ENCODE assay signal across 11 cellular contexts in genomic region chr10:22544325-22545068, GRCh38.
DNase-seq lines count a peak whose midpoint lies in the region; ATAC-seq and TF ChIP-seq lines count a peak whose summit lies in the region.
"Had no signal": no experiment of that assay in that cellular context is flagged by ENCODE, and none has a peak within 500 bp of the region (broad histone marks: within the 10 kb centered on the region; RNA-seq: fewer than 3 reads in every experiment).

No MANE protein-coding gene starts in this region.

- peak overlapping the region; percentile 59 for H3K18ac ChIP-seq in neuronal stem cell (ENCODE audit: low read length)

- no peaks in the 10 kb centered on the region for H3K9me3 ChIP-seq in HEK293 (ENCODE audit: control insufficient read depth, insufficient read depth, low read depth, low read length)
- no peaks in the 10 kb centered on the region for H3K9me3 ChIP-seq in neuronal stem cell (replicated peaks in 1 of 2; ENCODE audit: control insufficient read depth in 2 of 2, insufficient read depth in 1 of 2, low read depth in 1 of 2, low read length in 2 of 2)

- peak overlapping the region; percentile 81 for H3K27ac Mint-ChIP-seq in activated T-cell treated with anti-CD3 and anti-CD28 coated beads, Interleukin-2, amount 50 U/mL, for 24 hours
- peak overlapping the region; percentile 87 for H3K27ac Mint-ChIP-seq in activated naive CD8-positive, alpha-beta T cell treated with anti-CD3 and anti-CD28 coated beads, Interleukin-2, amount 10 ng/mL, durations not matched to agents 7 days and 5 days

- no CpG with 5 or more reads among the region's 12 CpGs for WGBS in neuronal stem cell (ENCODE audit: extremely low coverage in 2 of 2, insufficient read length in 2 of 2, insufficient replicate concordance in 1 of 2), 2 donors

- no peaks in the 10 kb centered on the region for H3K79me1 ChIP-seq in neuronal stem cell (ENCODE audit: low read depth, low read length)

- H2BK120ac ChIP-seq in neuronal stem cell (ENCODE audit: low read depth, low read length) = peak overlapping the region; percentile 82

- no peak overlapping the region for H4K8ac ChIP-seq in neuronal stem cell (ENCODE audit: low read depth, low read length)

- peaks cover 4 to 24% of the 10 kb centered on the region in 2 experiments; a peak in 2 of 3 replicates for H3K36me3 ChIP-seq in HEK293 (ENCODE audit: control insufficient read depth in 2 of 2, insufficient read depth in 1 of 2, low read length in 2 of 2)
- peaks cover 2 to 34% of the 10 kb centered on the region in 2 donors for H3K36me3 ChIP-seq in neuronal stem cell (replicated peaks in 1 of 2; ENCODE audit: control insufficient read depth in 2 of 2, insufficient read depth in 2 of 2, low read length in 2 of 2)

- ATAC-seq in activated naive CD8-positive, alpha-beta T cell treated with anti-CD3 and anti-CD28 coated beads, Interleukin-2, amount 10 ng/mL, durations not matched to agents 7 days and 5 days (ENCODE audit: low read depth) = peak; percentile 98
- ATAC-seq in GM21515 (IDR thresholded peaks at IDR 0.05; ENCODE audit: unreplicated experiment) = no peak

- H3K4me1 Mint-ChIP-seq in activated T-cell treated with anti-CD3 and anti-CD28 coated beads, Interleukin-2, amount 50 U/mL, for 24 hours (ENCODE audit: low read depth) = peaks cover 11% of the 10 kb centered on the region
- H3K4me1 Mint-ChIP-seq in activated naive CD8-positive, alpha-beta T cell treated with anti-CD3 and anti-CD28 coated beads, Interleukin-2, amount 10 ng/mL, durations not matched to agents 7 days and 5 days = peaks cover 13% of the 10 kb centered on the region

- no peak overlapping the region for H2BK15ac ChIP-seq in neuronal stem cell (ENCODE audit: low read length)

- H3K27ac ChIP-seq in HEK293 (ENCODE audit: extremely low read depth, low read depth, low read length) (no peak overlapping the region), neuronal stem cell (replicated peaks; ENCODE audit: low read length) (no peak overlapping the region), caudate nucleus (ENCODE audit: low read depth, low read length) (no peak overlapping the region)

- H3K27me3 Mint-ChIP-seq in activated T-cell treated with anti-CD3 and anti-CD28 coated beads, Interleukin-2, amount 50 U/mL, for 24 hours = no peaks in the 10 kb centered on the region
- no peaks in the 10 kb centered on the region for H3K27me3 Mint-ChIP-seq in activated naive CD8-positive, alpha-beta T cell treated with anti-CD3 and anti-CD28 coated beads, Interleukin-2, amount 10 ng/mL, durations not matched to agents 7 days and 5 days

- POLR2A ChIA-PET in HEK293 (lab: Yijun Ruan, JAX) = interaction anchor here (0.6 kb wide), 1 partner anchor 203 kb away, joined by 3 read pairs; no protein-coding TSS in a partner anchor
- POLR2A ChIA-PET in activated naive CD8-positive, alpha-beta T cell treated with anti-CD3 and anti-CD28 coated beads, Interleukin-2, amount 10 ng/mL, durations not matched to agents 7 days and 5 days (lab: Charles Lee) = interaction anchor here (1.0 kb wide), 1 partner anchor 108 kb away, joined by 3 read pairs; no protein-coding TSS in a partner anchor

- H3K4me1 ChIP-seq in HEK293 (ENCODE audit: control insufficient read depth, insufficient read depth, low read length) = no peaks in the 10 kb centered on the region
- peaks cover 0 to 6% of the 10 kb centered on the region in 2 donors for H3K4me1 ChIP-seq in neuronal stem cell (ENCODE audit: control insufficient read depth in 2 of 2, insufficient read depth in 1 of 2, low read depth in 1 of 2, low read length in 2 of 2)

- H3K27me3 ChIP-seq in neuronal stem cell (ENCODE audit: control insufficient read depth in 3 of 3, insufficient read depth in 3 of 3, low read depth in 1 of 3, low read length in 3 of 3) = no peaks in the 10 kb centered on the region
- H3K27me3 ChIP-seq: dorsolateral prefrontal cortex had no signal

- CTCF ChIA-PET in HEK293 (lab: Yijun Ruan, JAX) = interaction anchor here (0.5 kb wide), 1 partner anchor 105 kb away, joined by 3 read pairs; no protein-coding TSS in a partner anchor

- H3K36me3 Mint-ChIP-seq in activated T-cell treated with anti-CD3 and anti-CD28 coated beads, Interleukin-2, amount 50 U/mL, for 24 hours (ENCODE audit: low read depth) = peaks cover 93% of the 10 kb centered on the region
- peaks cover 47% of the 10 kb centered on the region for H3K36me3 Mint-ChIP-seq in activated naive CD8-positive, alpha-beta T cell treated with anti-CD3 and anti-CD28 coated beads, Interleukin-2, amount 10 ng/mL, durations not matched to agents 7 days and 5 days

- H3K9me3 Mint-ChIP-seq in activated T-cell treated with anti-CD3 and anti-CD28 coated beads, Interleukin-2, amount 50 U/mL, for 24 hours = no peaks in the 10 kb centered on the region
- no peaks in the 10 kb centered on the region for H3K9me3 Mint-ChIP-seq in activated naive CD8-positive, alpha-beta T cell treated with anti-CD3 and anti-CD28 coated beads, Interleukin-2, amount 10 ng/mL, durations not matched to agents 7 days and 5 days

- peak overlapping the region; percentile 61 for H2BK12ac ChIP-seq in neuronal stem cell (ENCODE audit: low read length)

- H3K4me3 ChIP-seq in HEK293 (ENCODE audit: low read depth, low read length) (no peak overlapping the region), neuronal stem cell (ENCODE audit: low read length in 2 of 2) (no peak overlapping the region)
- H3K4me3 ChIP-seq: dorsolateral prefrontal cortex, smooth muscle cell had no signal

- TF ChIP-seq CTCF in HEK293 (tag by site-specific recombination; IDR thresholded peaks at IDR 0.05) = no peak

- no peak overlapping the region for H3K14ac ChIP-seq in neuronal stem cell (ENCODE audit: low read length)

- no peak overlapping the region for H2AFZ ChIP-seq in neuronal stem cell (ENCODE audit: low read length)

- no peak overlapping the region for H3K23ac ChIP-seq in neuronal stem cell (ENCODE audit: low read depth, low read length, poor library complexity)

- H3K4me2 ChIP-seq in neuronal stem cell (ENCODE audit: insufficient read depth, low read length, poor library complexity, severe bottlenecking) = no peak overlapping the region
- H3K4me2 ChIP-seq: smooth muscle cell had no signal

- no peak overlapping the region for H3K4me3 Mint-ChIP-seq in activated T-cell treated with anti-CD3 and anti-CD28 coated beads, Interleukin-2, amount 50 U/mL, for 24 hours
- peak overlapping the region; percentile 47 for H3K4me3 Mint-ChIP-seq in activated naive CD8-positive, alpha-beta T cell treated with anti-CD3 and anti-CD28 coated beads, Interleukin-2, amount 10 ng/mL, durations not matched to agents 7 days and 5 days

- H3K9ac ChIP-seq in neuronal stem cell (ENCODE audit: low read depth, low read length, poor library complexity) = no peak overlapping the region

- H3K4ac ChIP-seq in neuronal stem cell (ENCODE audit: low read length) = no peak overlapping the region

- H4K91ac ChIP-seq in neuronal stem cell (ENCODE audit: low read depth, low read length, poor library complexity) = no peak overlapping the region

- DNase-seq in activated T-cell treated with anti-CD3 and anti-CD28 coated beads, Interleukin-2, amount 50 U/mL, for 24 hours = no peak
- DNase-seq in activated T-cell treated with anti-CD3 and anti-CD28 coated beads, Interleukin-2, amount 50 U/mL, for 1 hour = no peak
- DNase-seq in activated naive CD8-positive, alpha-beta T cell treated with anti-CD3 and anti-CD28 coated beads, Interleukin-2, amount 10 ng/mL, durations not matched to agents 7 days and 5 days = no peak
- DNase-seq in neuronal stem cell (ENCODE audit: low spot score) (no peak), NOMO-1 treated with dmso at 0.1 percent for 144 hours (lab: John Stamatoyannopoulos, UW; ENCODE audit: unreplicated experiment) (no peak), caudate nucleus (lab: John Stamatoyannopoulos, UW) (no peak)
- DNase-seq: dorsolateral prefrontal cortex, mesenchymal stem cell had no signal

- H2BK5ac ChIP-seq in neuronal stem cell (ENCODE audit: low read length) = no peak overlapping the region

- peak overlapping the region; percentile 30 for H2AK5ac ChIP-seq in neuronal stem cell (ENCODE audit: low read depth, low read length)

TF ChIP-seq in HEK293, 187 proteins besides CTCF, POLR2A, EP300 and RAD21:
- TF ChIP-seq ZNF138 (tag by site-specific recombination; IDR thresholded peaks at IDR 0.05; ENCODE audit: borderline replicate concordance) (no peak), ZNF561 (tag by site-specific recombination; IDR thresholded peaks at IDR 0.05; ENCODE audit: borderline replicate concordance) (no peak), ZNF341 (tag by site-specific recombination; IDR thresholded peaks at IDR 0.05; ENCODE audit: low read depth) (peak; percentile 85), ZNF596 (tag by site-specific recombination; IDR thresholded peaks at IDR 0.05) (no peak), PATZ1 (tag by site-specific recombination; IDR thresholded peaks at IDR 0.05) (no peak), PBX3 (CRISPR knock-in tag; IDR thresholded peaks at IDR 0.05) (no peak)
